ENCODE assay signal across 17 cellular contexts in the genomic region with DNA sequence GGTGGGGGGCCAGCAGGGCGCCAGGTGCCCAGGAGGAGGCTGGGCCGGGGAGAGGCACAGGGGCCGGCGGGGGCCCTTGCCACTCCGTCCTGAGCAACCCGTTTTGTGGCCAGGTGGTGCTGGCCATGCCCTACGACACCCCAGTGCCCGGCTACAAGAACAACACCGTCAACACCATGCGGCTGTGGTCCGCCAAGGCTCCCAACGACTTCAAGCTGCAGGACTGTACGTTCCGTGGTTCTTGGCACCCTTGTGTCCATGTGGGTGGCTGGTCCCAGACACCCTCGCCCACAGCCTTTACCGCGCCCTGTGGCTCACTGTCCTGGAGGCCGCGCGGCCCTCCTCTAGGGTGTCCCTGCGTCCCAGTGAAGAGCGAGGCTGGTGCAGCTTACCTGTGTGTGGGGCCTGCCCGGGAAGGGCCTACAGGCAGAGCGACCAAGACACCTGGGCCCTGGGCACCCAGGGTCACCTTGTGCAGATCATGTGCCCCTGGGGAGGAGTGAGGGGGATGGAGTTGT. TPM values are rescaled to one million over a fixed set of nuclear protein-coding genes. Genes with fewer than 3 reads are reported as not detected.
A peak's percentile ranks its signal among the peaks of the same experiment; 100 is the strongest.
DNase-seq lines count a peak whose midpoint lies in the region; ATAC-seq and TF ChIP-seq lines count a peak whose summit lies in the region.
"Had no signal": no experiment of that assay in that cellular context is flagged by ENCODE, and none has a peak within 500 bp of the region (broad histone marks: within the 10 kb centered on the region; RNA-seq: fewer than 3 reads in every experiment).

No MANE protein-coding gene starts in this region.

- no peaks in the 10 kb centered on the region for H3K9me3 ChIP-seq in WERI-Rb-1 (ENCODE audit: severe bottlenecking)
- H3K9me3 ChIP-seq: gastrocnemius medialis had no signal

- no peak overlapping the region for H3K4me3 ChIP-seq in WERI-Rb-1 (ENCODE audit: low read depth, low read length)
- H3K4me3 ChIP-seq: gastrocnemius medialis had no signal

- peak; percentile 2 for ATAC-seq in left ventricle myocardium superior
- ATAC-seq: activated T-cell treated with anti-CD3 and anti-CD28 coated beads, Interleukin-2, amount 50 U/mL, for 72 hours; gastrocnemius medialis; natural killer cell treated with Interleukin-12 subunit alpha and Interleukin-12 subunit beta and Interleukin-15 and Interleukin-18, amount 100 ng/mL, for 72 hours; PC-3 had no signal

- intact Hi-C loops in left ventricle myocardium superior (cut with micrococcal nuclease): no loop called here
- intact Hi-C loops in posterior cingulate gyrus (cut with DNase I): no loop called here

- H3K27ac ChIP-seq in C4-2B (peak overlapping the region; percentile 86; the same call in 1 of the 2 replicates), WERI-Rb-1 (no peak overlapping the region)

- peak; percentile 2 for DNase-seq in WERI-Rb-1
- DNase-seq in left ventricle myocardium superior: peak; percentile 39
- DNase-seq in posterior cingulate gyrus: peak in 6 of 10 donors; percentile 5 to 71 (median 34)
- no peak for DNase-seq in Kasumi-1 (lab: John Stamatoyannopoulos, UW)
- no peak for DNase-seq in NCI-H446 treated with DMSO at 0.1 percent for 48 hours (lab: John Stamatoyannopoulos, UW)
- DNase-seq in RPMI8226: no peak
- DNase-seq in NCI-H2107 treated with DMSO at 0.1 percent for 48 hours (lab: John Stamatoyannopoulos, UW; ENCODE audit: unreplicated experiment): no peak
- DNase-seq: activated CD4-positive, alpha-beta T cell treated with anti-CD3 and anti-CD28 coated beads, Interleukin-2, amount 50 U/mL, for 48 hours; activated T-cell treated with anti-CD3 and anti-CD28 coated beads, Interleukin-2, amount 50 U/mL, for 72 hours; anterior cingulate cortex; Calu3; NCI-H774; PC-3; stimulated activated CD4-positive, alpha-beta T cell treated with anti-CD3 and anti-CD28 coated beads, Interleukin-1b, Interleukin-23, amount 100 ng/mL, for 48 hours had no signal

- H3K36me3 ChIP-seq in WERI-Rb-1: peaks cover 100% of the 10 kb centered on the region

- H3K27me3 ChIP-seq in WERI-Rb-1 (ENCODE audit: insufficient read depth, low read depth, severe bottlenecking): no peaks in the 10 kb centered on the region
- H3K27me3 ChIP-seq: gastrocnemius medialis had no signal

- TF ChIP-seq CTCF in C4-2B (conservative IDR thresholded peaks at IDR 0.05) (no peak), WERI-Rb-1 (IDR thresholded peaks at IDR 0.05; ENCODE audit: low read depth, low read length) (no peak)

RNA-seq across cellular contexts. Expression of gene PYGB, which starts 28.7 kb away (rescaled TPM):
- 205 TPM for total RNA-seq in left ventricle myocardium superior

Comparison
In these comparisons a context has a peak if more than half of its experiments do, and no peak if none do; other contexts are left out.
1. DNase-seq: peak in WERI-Rb-1 (single experiment), left ventricle myocardium superior (single experiment) and posterior cingulate gyrus (6 of 10); none in Kasumi-1 (0 of 2), NCI-H446 treated with DMSO at 0.1 percent for 48 hours (single experiment), RPMI8226 (single experiment) and NCI-H2107 treated with DMSO at 0.1 percent for 48 hours (single experiment).